Comparison of ENCODE assay signal across 7 cellular contexts in the genomic region with DNA sequence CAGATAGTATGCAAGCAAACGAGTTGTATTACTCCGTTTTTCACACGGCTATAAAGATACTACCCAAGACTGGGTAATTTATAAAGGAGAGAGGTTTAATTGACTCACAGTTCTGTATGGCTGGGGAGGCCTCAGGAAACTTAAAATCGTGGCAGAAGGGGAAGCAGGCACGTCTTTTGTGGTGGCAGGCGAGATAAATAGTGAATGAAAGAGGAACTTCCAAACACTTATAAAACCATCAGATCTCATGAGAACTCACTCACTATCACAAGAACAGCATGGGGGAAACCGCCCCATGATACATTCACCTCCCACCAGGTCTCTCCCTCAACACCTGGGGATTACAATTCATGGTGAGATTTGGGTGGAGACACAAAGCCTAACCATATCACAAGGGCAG.
DNase-seq lines count a peak whose midpoint lies in the region; ATAC-seq and TF ChIP-seq lines count a peak whose summit lies in the region.
"Not testable (repeated sequence)": the region's sequence is repeated elsewhere in the genome, so short reads cannot be mapped to it uniquely, and the experiment has no call there.

No MANE protein-coding gene starts in this region.

- not testable (repeated sequence) for H3K4me1 ChIP-seq in CD4-positive, CD25-positive, alpha-beta regulatory T cell (ENCODE audit: control insufficient read depth, insufficient read depth, low read length, poor library complexity, severe bottlenecking)

- intact Hi-C loops in activated CD4-positive, alpha-beta T cell treated with anti-CD3 and anti-CD28 coated beads for 36 hours (cut with DNase I, micrococcal nuclease): not testable (repeated sequence)

- not testable (repeated sequence) for H2AFZ ChIP-seq in SU-DHL-6 (ENCODE audit: low read depth, low read length, severe bottlenecking)

- H3K27ac Mint-ChIP-seq in CD4-positive, CD25-positive, alpha-beta regulatory T cell: peak overlapping the region in 2 of 3 donors; percentile 13 to 69
- H3K27ac Mint-ChIP-seq in activated CD4-positive, alpha-beta T cell treated with anti-CD3 and anti-CD28 coated beads for 36 hours: peak overlapping the region; percentile 55
- peak overlapping the region; percentile 70 for H3K27ac Mint-ChIP-seq in central memory CD8-positive, alpha-beta T cell (ENCODE audit: low read depth)
- H3K27ac Mint-ChIP-seq in stimulated activated effector memory CD8-positive, alpha-beta T cell treated with anti-CD3 and anti-CD28 coated beads, Interleukin-12 subunit alpha, Interleukin-12 subunit beta, amount 100 ng/mL, for 72 hours: peak overlapping the region; percentile 43

- not testable (repeated sequence) for H3K9me3 ChIP-seq in CD4-positive, CD25-positive, alpha-beta regulatory T cell (ENCODE audit: control insufficient read depth in 2 of 2, low read length in 2 of 2); SU-DHL-6 (ENCODE audit: insufficient read depth, low read length)

- not testable (repeated sequence) for H3K4me3 ChIP-seq in CD4-positive, CD25-positive, alpha-beta regulatory T cell (ENCODE audit: low read depth, low read length); SU-DHL-6 (ENCODE audit: insufficient read depth, low read length, poor library complexity, severe bottlenecking)

- not testable (repeated sequence) for H4K20me1 ChIP-seq in SU-DHL-6 (ENCODE audit: low read depth, low read length)

- H3K27ac ChIP-seq in CD4-positive, CD25-positive, alpha-beta regulatory T cell (ENCODE audit: insufficient read depth, low read length, poor library complexity, severe bottlenecking): not testable (repeated sequence)
- H3K27ac ChIP-seq in SU-DHL-6 (ENCODE audit: low read depth, low read length): 0 out of 2 replicates have a peak overlapping the region, but pooled peaks have one; percentile 23

- H3K9me3 Mint-ChIP-seq in CD4-positive, CD25-positive, alpha-beta regulatory T cell; activated CD4-positive, alpha-beta T cell treated with anti-CD3 and anti-CD28 coated beads for 36 hours (ENCODE audit: low read depth); central memory CD8-positive, alpha-beta T cell; stimulated activated effector memory CD8-positive, alpha-beta T cell treated with anti-CD3 and anti-CD28 coated beads, Interleukin-12 subunit alpha, Interleukin-12 subunit beta, amount 100 ng/mL, for 72 hours: not testable (repeated sequence)

- in situ Hi-C loops in KBM-7 (cut with MboI; ENCODE audit: low pct_unique_long_range_greater_than_20kb, low sequenced_read_pairs): loop anchor here (25.0 kb wide), 1 partner anchor 124 kb away; no protein-coding TSS in a partner anchor

- H3K36me3 Mint-ChIP-seq in CD4-positive, CD25-positive, alpha-beta regulatory T cell: peaks cover 32% of the 10 kb centered on the region
- H3K36me3 Mint-ChIP-seq in activated CD4-positive, alpha-beta T cell treated with anti-CD3 and anti-CD28 coated beads for 36 hours (ENCODE audit: low read depth): peaks cover 23% of the 10 kb centered on the region
- peaks cover 47% of the 10 kb centered on the region for H3K36me3 Mint-ChIP-seq in central memory CD8-positive, alpha-beta T cell (ENCODE audit: insufficient read depth)
- peaks cover 79% of the 10 kb centered on the region for H3K36me3 Mint-ChIP-seq in stimulated activated effector memory CD8-positive, alpha-beta T cell treated with anti-CD3 and anti-CD28 coated beads, Interleukin-12 subunit alpha, Interleukin-12 subunit beta, amount 100 ng/mL, for 72 hours

- not testable (repeated sequence) for H3K9ac ChIP-seq in SU-DHL-6 (ENCODE audit: low read length)

- H3K79me2 ChIP-seq in SU-DHL-6 (ENCODE audit: insufficient read depth, low read length): not testable (repeated sequence)

- CTCF ChIA-PET in activated CD4-positive, alpha-beta T cell treated with anti-CD3 and anti-CD28 coated beads for 36 hours (lab: Charles Lee): not testable (repeated sequence)

- H3K27me3 ChIP-seq in CD4-positive, CD25-positive, alpha-beta regulatory T cell (ENCODE audit: control insufficient read depth, insufficient read depth, low read length); SU-DHL-6 (ENCODE audit: low read length): not testable (repeated sequence)

- H3K9me2 ChIP-seq in SU-DHL-6 (replicated peaks; ENCODE audit: insufficient read depth, low read length): not testable (repeated sequence)

- not testable (repeated sequence) for H3K4me3 Mint-ChIP-seq in CD4-positive, CD25-positive, alpha-beta regulatory T cell; activated CD4-positive, alpha-beta T cell treated with anti-CD3 and anti-CD28 coated beads for 36 hours; central memory CD8-positive, alpha-beta T cell; stimulated activated effector memory CD8-positive, alpha-beta T cell treated with anti-CD3 and anti-CD28 coated beads, Interleukin-12 subunit alpha, Interleukin-12 subunit beta, amount 100 ng/mL, for 72 hours

- not testable (repeated sequence) for H3F3A ChIP-seq in SU-DHL-6 (ENCODE audit: insufficient read depth)

- TF ChIP-seq CTCF in SU-DHL-6 (IDR thresholded peaks at IDR 0.05; ENCODE audit: insufficient read depth, low read length, poor library complexity, severe bottlenecking): not testable (repeated sequence)

- H3K4me1 Mint-ChIP-seq in CD4-positive, CD25-positive, alpha-beta regulatory T cell; central memory CD8-positive, alpha-beta T cell; stimulated activated effector memory CD8-positive, alpha-beta T cell treated with anti-CD3 and anti-CD28 coated beads, Interleukin-12 subunit alpha, Interleukin-12 subunit beta, amount 100 ng/mL, for 72 hours: not testable (repeated sequence)
- peaks cover 12% of the 10 kb centered on the region for H3K4me1 Mint-ChIP-seq in activated CD4-positive, alpha-beta T cell treated with anti-CD3 and anti-CD28 coated beads for 36 hours

- H3K4me2 ChIP-seq in SU-DHL-6 (ENCODE audit: low read depth, low read length, poor library complexity, severe bottlenecking): not testable (repeated sequence)

- not testable (repeated sequence) for H3K27me3 Mint-ChIP-seq in CD4-positive, CD25-positive, alpha-beta regulatory T cell; activated CD4-positive, alpha-beta T cell treated with anti-CD3 and anti-CD28 coated beads for 36 hours; central memory CD8-positive, alpha-beta T cell

- not testable (repeated sequence) for ATAC-seq in CD4-positive, CD25-positive, alpha-beta regulatory T cell (ENCODE audit: low read depth in 2 of 2); activated CD4-positive, alpha-beta T cell treated with anti-CD3 and anti-CD28 coated beads for 36 hours; central memory CD8-positive, alpha-beta T cell (replicated peaks; ENCODE audit: extremely low read depth, poor library complexity, severe bottlenecking); stimulated activated effector memory CD8-positive, alpha-beta T cell treated with anti-CD3 and anti-CD28 coated beads, Interleukin-12 subunit alpha, Interleukin-12 subunit beta, amount 100 ng/mL, for 72 hours

- not testable (repeated sequence) for DNase-seq in CD4-positive, CD25-positive, alpha-beta regulatory T cell; activated CD4-positive, alpha-beta T cell treated with anti-CD3 and anti-CD28 coated beads for 36 hours; central memory CD8-positive, alpha-beta T cell (ENCODE audit: low spot score in 2 of 2); stimulated activated effector memory CD8-positive, alpha-beta T cell treated with anti-CD3 and anti-CD28 coated beads, Interleukin-12 subunit alpha, Interleukin-12 subunit beta, amount 100 ng/mL, for 72 hours (ENCODE audit: low spot score in 2 of 2)
- peak; percentile 93 for DNase-seq in KBM-7
- peak; percentile 16 to 17 for DNase-seq in NOMO-1 (lab: John Stamatoyannopoulos, UW; ENCODE audit: unreplicated experiment in 2 of 2)

- POLR2A ChIA-PET in activated CD4-positive, alpha-beta T cell treated with anti-CD3 and anti-CD28 coated beads for 36 hours (lab: Charles Lee): not testable (repeated sequence)

- H3K36me3 ChIP-seq in CD4-positive, CD25-positive, alpha-beta regulatory T cell (ENCODE audit: control insufficient read depth, insufficient read depth, low read length): peaks cover 84% of the 10 kb centered on the region
- not testable (repeated sequence) for H3K36me3 ChIP-seq in SU-DHL-6 (ENCODE audit: low read length)
